In the genomic region with DNA sequence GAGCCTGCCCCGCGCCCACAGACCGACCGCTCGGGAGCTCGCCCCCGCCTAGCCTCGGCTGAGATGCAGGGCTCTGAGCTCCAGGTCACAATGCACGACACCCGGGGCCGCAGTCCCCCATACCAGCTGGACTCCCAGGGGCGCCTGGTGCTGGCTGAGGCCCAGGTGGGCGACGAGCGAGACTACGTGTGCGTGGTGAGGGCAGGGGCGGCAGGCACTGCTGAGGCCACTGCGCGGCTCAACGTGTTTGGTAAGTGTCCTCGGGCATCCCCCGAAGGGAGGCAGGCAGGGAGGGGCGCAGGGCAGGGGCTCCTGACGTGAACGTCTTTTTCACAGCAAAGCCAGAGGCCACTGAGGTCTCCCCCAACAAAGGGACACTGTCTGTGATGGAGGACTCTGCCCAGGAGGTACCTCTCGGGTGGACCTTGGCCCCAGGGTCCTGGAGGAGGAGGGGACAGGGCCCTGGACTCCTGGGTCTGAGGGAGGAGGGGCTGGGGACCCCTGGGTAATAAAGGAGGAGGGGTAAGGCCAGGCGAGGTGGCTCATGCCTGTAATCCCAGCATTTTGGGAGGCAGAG, we compare ENCODE assay signal across 1 cellular context.
TF ChIP-seq lines count a peak whose summit lies in the region.

No MANE protein-coding gene starts in this region.

TF ChIP-seq in HepG2, 621 proteins besides CTCF, POLR2A, EP300 and RAD21 (continued from another document and continues in another):
- TF ChIP-seq, protein P1, sequence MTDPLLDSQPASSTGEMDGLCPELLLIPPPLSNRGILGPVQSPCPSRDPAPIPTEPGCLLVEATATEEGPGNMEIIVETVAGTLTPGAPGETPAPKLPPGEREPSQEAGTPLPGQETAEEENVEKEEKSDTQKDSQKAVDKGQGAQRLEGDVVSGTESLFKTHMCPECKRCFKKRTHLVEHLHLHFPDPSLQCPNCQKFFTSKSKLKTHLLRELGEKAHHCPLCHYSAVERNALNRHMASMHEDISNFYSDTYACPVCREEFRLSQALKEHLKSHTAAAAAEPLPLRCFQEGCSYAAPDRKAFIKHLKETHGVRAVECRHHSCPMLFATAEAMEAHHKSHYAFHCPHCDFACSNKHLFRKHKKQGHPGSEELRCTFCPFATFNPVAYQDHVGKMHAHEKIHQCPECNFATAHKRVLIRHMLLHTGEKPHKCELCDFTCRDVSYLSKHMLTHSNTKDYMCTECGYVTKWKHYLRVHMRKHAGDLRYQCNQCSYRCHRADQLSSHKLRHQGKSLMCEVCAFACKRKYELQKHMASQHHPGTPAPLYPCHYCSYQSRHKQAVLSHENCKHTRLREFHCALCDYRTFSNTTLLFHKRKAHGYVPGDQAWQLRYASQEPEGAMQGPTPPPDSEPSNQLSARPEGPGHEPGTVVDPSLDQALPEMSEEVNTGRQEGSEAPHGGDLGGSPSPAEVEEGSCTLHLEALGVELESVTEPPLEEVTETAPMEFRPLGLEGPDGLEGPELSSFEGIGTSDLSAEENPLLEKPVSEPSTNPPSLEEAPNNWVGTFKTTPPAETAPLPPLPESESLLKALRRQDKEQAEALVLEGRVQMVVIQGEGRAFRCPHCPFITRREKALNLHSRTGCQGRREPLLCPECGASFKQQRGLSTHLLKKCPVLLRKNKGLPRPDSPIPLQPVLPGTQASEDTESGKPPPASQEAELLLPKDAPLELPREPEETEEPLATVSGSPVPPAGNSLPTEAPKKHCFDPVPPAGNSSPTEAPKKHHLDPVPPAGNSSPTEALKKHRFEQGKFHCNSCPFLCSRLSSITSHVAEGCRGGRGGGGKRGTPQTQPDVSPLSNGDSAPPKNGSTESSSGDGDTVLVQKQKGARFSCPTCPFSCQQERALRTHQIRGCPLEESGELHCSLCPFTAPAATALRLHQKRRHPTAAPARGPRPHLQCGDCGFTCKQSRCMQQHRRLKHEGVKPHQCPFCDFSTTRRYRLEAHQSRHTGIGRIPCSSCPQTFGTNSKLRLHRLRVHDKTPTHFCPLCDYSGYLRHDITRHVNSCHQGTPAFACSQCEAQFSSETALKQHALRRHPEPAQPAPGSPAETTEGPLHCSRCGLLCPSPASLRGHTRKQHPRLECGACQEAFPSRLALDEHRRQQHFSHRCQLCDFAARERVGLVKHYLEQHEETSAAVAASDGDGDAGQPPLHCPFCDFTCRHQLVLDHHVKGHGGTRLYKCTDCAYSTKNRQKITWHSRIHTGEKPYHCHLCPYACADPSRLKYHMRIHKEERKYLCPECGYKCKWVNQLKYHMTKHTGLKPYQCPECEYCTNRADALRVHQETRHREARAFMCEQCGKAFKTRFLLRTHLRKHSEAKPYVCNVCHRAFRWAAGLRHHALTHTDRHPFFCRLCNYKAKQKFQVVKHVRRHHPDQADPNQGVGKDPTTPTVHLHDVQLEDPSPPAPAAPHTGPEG (CRISPR knock-in tag; IDR thresholded peaks at IDR 0.05) = no peak
- no peak for TF ChIP-seq SMAD3 (CRISPR knock-in tag; IDR thresholded peaks at IDR 0.05)
- TF ChIP-seq ZNF225 (CRISPR knock-in tag; IDR thresholded peaks at IDR 0.05) = no peak
- TF ChIP-seq, protein P2, sequence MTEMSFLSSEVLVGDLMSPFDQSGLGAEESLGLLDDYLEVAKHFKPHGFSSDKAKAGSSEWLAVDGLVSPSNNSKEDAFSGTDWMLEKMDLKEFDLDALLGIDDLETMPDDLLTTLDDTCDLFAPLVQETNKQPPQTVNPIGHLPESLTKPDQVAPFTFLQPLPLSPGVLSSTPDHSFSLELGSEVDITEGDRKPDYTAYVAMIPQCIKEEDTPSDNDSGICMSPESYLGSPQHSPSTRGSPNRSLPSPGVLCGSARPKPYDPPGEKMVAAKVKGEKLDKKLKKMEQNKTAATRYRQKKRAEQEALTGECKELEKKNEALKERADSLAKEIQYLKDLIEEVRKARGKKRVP (CRISPR knock-in tag; IDR thresholded peaks at IDR 0.05) = no peak
- TF ChIP-seq ZNF510 (CRISPR knock-in tag; IDR thresholded peaks at IDR 0.05; ENCODE audit: low read depth) = no peak
- TF ChIP-seq, protein P3, sequence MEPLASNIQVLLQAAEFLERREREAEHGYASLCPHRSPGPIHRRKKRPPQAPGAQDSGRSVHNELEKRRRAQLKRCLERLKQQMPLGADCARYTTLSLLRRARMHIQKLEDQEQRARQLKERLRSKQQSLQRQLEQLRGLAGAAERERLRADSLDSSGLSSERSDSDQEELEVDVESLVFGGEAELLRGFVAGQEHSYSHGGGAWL (CRISPR knock-in tag; IDR thresholded peaks at IDR 0.05) = no peak
- TF ChIP-seq MXI1 (IDR thresholded peaks at IDR 0.05; ENCODE audit: borderline replicate concordance, low read depth, low read length) = no peak
- peak; percentile 90 for TF ChIP-seq ZBTB38 (CRISPR knock-in tag; IDR thresholded peaks at IDR 0.05)
- no peak for TF ChIP-seq NFATC3 (CRISPR knock-in tag; IDR thresholded peaks at IDR 0.05)
- TF ChIP-seq MTA3 (CRISPR knock-in tag; IDR thresholded peaks at IDR 0.05) = no peak
- TF ChIP-seq NCOA5 (CRISPR knock-in tag; IDR thresholded peaks at IDR 0.05) = no peak
- peak; percentile 34 for TF ChIP-seq ZFX (CRISPR knock-in tag; IDR thresholded peaks at IDR 0.05; ENCODE audit: low read depth)
- TF ChIP-seq, protein P4, sequence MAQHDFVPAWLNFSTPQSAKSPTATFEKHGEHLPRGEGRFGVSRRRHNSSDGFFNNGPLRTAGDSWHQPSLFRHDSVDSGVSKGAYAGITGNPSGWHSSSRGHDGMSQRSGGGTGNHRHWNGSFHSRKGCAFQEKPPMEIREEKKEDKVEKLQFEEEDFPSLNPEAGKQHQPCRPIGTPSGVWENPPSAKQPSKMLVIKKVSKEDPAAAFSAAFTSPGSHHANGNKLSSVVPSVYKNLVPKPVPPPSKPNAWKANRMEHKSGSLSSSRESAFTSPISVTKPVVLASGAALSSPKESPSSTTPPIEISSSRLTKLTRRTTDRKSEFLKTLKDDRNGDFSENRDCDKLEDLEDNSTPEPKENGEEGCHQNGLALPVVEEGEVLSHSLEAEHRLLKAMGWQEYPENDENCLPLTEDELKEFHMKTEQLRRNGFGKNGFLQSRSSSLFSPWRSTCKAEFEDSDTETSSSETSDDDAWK (CRISPR knock-in tag; IDR thresholded peaks at IDR 0.05) = no peak
- TF ChIP-seq NCOA1 (CRISPR knock-in tag; IDR thresholded peaks at IDR 0.05) = no peak
- TF ChIP-seq, protein P5, sequence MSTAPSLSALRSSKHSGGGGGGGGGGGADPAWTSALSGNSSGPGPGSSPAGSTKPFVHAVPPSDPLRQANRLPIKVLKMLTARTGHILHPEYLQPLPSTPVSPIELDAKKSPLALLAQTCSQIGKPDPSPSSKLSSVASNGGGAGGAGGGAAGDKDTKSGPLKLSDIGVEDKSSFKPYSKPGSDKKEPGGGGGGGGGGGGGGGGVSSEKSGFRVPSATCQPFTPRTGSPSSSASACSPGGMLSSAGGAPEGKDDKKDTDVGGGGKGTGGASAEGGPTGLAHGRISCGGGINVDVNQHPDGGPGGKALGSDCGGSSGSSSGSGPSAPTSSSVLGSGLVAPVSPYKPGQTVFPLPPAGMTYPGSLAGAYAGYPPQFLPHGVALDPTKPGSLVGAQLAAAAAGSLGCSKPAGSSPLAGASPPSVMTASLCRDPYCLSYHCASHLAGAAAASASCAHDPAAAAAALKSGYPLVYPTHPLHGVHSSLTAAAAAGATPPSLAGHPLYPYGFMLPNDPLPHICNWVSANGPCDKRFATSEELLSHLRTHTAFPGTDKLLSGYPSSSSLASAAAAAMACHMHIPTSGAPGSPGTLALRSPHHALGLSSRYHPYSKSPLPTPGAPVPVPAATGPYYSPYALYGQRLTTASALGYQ (CRISPR knock-in tag; IDR thresholded peaks at IDR 0.05) = no peak
- no peak for TF ChIP-seq ZSCAN21 (CRISPR knock-in tag; IDR thresholded peaks at IDR 0.05; ENCODE audit: borderline replicate concordance)
- no peak for TF ChIP-seq AHR (CRISPR knock-in tag; IDR thresholded peaks at IDR 0.05)
- no peak for TF ChIP-seq MLLT10 (CRISPR knock-in tag; IDR thresholded peaks at IDR 0.05)
- TF ChIP-seq, protein P6, sequence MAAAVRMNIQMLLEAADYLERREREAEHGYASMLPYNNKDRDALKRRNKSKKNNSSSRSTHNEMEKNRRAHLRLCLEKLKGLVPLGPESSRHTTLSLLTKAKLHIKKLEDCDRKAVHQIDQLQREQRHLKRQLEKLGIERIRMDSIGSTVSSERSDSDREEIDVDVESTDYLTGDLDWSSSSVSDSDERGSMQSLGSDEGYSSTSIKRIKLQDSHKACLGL (CRISPR knock-in tag; IDR thresholded peaks at IDR 0.05) = no peak
- no peak for TF ChIP-seq FOXP1 (IDR thresholded peaks at IDR 0.05)
- TF ChIP-seq FOXP1 (CRISPR knock-in tag; IDR thresholded peaks at IDR 0.05) = peak; percentile 22; the same call in 1 of the 2 replicates
- TF ChIP-seq, protein P7, sequence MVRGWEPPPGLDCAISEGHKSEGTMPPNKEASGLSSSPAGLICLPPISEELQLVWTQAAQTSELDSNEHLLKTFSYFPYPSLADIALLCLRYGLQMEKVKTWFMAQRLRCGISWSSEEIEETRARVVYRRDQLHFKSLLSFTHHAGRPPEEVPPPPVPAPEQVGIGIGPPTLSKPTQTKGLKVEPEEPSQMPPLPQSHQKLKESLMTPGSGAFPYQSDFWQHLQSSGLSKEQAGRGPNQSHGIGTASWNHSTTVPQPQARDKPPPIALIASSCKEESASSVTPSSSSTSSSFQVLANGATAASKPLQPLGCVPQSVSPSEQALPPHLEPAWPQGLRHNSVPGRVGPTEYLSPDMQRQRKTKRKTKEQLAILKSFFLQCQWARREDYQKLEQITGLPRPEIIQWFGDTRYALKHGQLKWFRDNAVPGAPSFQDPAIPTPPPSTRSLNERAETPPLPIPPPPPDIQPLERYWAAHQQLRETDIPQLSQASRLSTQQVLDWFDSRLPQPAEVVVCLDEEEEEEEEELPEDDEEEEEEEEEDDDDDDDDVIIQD (CRISPR knock-in tag; IDR thresholded peaks at IDR 0.05; ENCODE audit: low read depth) = no peak
- TF ChIP-seq, protein P8, sequence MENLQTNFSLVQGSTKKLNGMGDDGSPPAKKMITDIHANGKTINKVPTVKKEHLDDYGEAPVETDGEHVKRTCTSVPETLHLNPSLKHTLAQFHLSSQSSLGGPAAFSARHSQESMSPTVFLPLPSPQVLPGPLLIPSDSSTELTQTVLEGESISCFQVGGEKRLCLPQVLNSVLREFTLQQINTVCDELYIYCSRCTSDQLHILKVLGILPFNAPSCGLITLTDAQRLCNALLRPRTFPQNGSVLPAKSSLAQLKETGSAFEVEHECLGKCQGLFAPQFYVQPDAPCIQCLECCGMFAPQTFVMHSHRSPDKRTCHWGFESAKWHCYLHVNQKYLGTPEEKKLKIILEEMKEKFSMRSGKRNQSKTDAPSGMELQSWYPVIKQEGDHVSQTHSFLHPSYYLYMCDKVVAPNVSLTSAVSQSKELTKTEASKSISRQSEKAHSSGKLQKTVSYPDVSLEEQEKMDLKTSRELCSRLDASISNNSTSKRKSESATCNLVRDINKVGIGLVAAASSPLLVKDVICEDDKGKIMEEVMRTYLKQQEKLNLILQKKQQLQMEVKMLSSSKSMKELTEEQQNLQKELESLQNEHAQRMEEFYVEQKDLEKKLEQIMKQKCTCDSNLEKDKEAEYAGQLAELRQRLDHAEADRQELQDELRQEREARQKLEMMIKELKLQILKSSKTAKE (CRISPR knock-in tag; IDR thresholded peaks at IDR 0.05; ENCODE audit: borderline replicate concordance) = peak; percentile 43; the same call in 1 of the 2 replicates
- TF ChIP-seq, protein P9, sequence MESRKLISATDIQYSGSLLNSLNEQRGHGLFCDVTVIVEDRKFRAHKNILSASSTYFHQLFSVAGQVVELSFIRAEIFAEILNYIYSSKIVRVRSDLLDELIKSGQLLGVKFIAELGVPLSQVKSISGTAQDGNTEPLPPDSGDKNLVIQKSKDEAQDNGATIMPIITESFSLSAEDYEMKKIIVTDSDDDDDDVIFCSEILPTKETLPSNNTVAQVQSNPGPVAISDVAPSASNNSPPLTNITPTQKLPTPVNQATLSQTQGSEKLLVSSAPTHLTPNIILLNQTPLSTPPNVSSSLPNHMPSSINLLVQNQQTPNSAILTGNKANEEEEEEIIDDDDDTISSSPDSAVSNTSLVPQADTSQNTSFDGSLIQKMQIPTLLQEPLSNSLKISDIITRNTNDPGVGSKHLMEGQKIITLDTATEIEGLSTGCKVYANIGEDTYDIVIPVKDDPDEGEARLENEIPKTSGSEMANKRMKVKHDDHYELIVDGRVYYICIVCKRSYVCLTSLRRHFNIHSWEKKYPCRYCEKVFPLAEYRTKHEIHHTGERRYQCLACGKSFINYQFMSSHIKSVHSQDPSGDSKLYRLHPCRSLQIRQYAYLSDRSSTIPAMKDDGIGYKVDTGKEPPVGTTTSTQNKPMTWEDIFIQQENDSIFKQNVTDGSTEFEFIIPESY (CRISPR knock-in tag; IDR thresholded peaks at IDR 0.05) = peak; percentile 52
- TF ChIP-seq, protein P10, sequence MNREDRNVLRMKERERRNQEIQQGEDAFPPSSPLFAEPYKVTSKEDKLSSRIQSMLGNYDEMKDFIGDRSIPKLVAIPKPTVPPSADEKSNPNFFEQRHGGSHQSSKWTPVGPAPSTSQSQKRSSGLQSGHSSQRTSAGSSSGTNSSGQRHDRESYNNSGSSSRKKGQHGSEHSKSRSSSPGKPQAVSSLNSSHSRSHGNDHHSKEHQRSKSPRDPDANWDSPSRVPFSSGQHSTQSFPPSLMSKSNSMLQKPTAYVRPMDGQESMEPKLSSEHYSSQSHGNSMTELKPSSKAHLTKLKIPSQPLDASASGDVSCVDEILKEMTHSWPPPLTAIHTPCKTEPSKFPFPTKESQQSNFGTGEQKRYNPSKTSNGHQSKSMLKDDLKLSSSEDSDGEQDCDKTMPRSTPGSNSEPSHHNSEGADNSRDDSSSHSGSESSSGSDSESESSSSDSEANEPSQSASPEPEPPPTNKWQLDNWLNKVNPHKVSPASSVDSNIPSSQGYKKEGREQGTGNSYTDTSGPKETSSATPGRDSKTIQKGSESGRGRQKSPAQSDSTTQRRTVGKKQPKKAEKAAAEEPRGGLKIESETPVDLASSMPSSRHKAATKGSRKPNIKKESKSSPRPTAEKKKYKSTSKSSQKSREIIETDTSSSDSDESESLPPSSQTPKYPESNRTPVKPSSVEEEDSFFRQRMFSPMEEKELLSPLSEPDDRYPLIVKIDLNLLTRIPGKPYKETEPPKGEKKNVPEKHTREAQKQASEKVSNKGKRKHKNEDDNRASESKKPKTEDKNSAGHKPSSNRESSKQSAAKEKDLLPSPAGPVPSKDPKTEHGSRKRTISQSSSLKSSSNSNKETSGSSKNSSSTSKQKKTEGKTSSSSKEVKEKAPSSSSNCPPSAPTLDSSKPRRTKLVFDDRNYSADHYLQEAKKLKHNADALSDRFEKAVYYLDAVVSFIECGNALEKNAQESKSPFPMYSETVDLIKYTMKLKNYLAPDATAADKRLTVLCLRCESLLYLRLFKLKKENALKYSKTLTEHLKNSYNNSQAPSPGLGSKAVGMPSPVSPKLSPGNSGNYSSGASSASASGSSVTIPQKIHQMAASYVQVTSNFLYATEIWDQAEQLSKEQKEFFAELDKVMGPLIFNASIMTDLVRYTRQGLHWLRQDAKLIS (CRISPR knock-in tag; IDR thresholded peaks at IDR 0.05) = no peak
- TF ChIP-seq ARNT (IDR thresholded peaks at IDR 0.05) = no peak
